In the genomic region with DNA sequence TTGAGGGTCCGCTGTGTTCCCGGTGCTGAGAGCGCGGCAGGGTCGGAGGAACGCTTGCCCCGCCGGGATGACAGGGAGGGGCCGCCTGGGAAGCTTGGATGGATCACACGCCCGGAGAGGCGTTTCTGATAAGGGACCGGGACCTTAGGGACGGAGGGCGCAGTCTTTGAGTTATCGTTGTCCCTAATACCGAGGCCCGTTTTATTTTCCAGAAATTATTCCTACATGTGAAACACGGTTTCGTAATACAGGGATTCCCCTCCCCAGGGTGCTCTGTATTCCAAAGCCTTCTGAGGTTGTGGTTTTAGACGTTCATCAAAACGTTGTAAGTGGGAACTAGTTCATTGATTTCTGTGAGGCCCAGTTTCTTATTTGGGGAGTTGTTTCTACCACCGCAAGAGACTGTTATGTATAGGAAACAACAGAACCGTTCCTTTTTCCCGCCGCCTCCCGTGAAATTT, we compare ENCODE assay signal across 1 cellular context.
TF ChIP-seq lines count a peak whose summit lies in the region.

No MANE protein-coding gene starts in this region.

TF ChIP-seq in HEK293, 187 proteins besides CTCF, POLR2A, EP300 and RAD21 (continued from another document and continues in another):
- TF ChIP-seq, protein P1, sequence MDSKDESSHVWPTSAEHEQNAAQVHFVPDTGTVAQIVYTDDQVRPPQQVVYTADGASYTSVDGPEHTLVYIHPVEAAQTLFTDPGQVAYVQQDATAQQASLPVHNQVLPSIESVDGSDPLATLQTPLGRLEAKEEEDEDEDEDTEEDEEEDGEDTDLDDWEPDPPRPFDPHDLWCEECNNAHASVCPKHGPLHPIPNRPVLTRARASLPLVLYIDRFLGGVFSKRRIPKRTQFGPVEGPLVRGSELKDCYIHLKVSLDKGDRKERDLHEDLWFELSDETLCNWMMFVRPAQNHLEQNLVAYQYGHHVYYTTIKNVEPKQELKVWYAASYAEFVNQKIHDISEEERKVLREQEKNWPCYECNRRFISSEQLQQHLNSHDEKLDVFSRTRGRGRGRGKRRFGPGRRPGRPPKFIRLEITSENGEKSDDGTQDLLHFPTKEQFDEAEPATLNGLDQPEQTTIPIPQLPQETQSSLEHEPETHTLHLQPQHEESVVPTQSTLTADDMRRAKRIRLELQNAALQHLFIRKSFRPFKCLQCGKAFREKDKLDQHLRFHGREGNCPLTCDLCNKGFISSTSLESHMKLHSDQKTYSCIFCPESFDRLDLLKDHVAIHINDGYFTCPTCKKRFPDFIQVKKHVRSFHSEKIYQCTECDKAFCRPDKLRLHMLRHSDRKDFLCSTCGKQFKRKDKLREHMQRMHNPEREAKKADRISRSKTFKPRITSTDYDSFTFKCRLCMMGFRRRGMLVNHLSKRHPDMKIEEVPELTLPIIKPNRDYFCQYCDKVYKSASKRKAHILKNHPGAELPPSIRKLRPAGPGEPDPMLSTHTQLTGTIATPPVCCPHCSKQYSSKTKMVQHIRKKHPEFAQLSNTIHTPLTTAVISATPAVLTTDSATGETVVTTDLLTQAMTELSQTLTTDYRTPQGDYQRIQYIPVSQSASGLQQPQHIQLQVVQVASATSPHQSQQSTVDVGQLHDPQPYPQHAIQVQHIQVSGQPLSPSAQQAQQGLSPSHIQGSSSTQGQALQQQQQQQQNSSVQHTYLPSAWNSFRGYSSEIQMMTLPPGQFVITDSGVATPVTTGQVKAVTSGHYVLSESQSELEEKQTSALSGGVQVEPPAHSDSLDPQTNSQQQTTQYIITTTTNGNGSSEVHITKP (tag by site-specific recombination; IDR thresholded peaks at IDR 0.05): peak; percentile 33; the same call in 1 of the 2 replicates
- TF ChIP-seq, protein P2, sequence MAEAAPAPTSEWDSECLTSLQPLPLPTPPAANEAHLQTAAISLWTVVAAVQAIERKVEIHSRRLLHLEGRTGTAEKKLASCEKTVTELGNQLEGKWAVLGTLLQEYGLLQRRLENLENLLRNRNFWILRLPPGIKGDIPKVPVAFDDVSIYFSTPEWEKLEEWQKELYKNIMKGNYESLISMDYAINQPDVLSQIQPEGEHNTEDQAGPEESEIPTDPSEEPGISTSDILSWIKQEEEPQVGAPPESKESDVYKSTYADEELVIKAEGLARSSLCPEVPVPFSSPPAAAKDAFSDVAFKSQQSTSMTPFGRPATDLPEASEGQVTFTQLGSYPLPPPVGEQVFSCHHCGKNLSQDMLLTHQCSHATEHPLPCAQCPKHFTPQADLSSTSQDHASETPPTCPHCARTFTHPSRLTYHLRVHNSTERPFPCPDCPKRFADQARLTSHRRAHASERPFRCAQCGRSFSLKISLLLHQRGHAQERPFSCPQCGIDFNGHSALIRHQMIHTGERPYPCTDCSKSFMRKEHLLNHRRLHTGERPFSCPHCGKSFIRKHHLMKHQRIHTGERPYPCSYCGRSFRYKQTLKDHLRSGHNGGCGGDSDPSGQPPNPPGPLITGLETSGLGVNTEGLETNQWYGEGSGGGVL (tag by site-specific recombination; IDR thresholded peaks at IDR 0.05): no peak
- TF ChIP-seq ZNF473 (tag by site-specific recombination; IDR thresholded peaks at IDR 0.05): no peak
- TF ChIP-seq ZNF292 (tag by site-specific recombination; IDR thresholded peaks at IDR 0.05; ENCODE audit: borderline replicate concordance, low read depth): no peak
- TF ChIP-seq ZNF133 (tag by site-specific recombination; IDR thresholded peaks at IDR 0.05): no peak
- TF ChIP-seq, protein P3, sequence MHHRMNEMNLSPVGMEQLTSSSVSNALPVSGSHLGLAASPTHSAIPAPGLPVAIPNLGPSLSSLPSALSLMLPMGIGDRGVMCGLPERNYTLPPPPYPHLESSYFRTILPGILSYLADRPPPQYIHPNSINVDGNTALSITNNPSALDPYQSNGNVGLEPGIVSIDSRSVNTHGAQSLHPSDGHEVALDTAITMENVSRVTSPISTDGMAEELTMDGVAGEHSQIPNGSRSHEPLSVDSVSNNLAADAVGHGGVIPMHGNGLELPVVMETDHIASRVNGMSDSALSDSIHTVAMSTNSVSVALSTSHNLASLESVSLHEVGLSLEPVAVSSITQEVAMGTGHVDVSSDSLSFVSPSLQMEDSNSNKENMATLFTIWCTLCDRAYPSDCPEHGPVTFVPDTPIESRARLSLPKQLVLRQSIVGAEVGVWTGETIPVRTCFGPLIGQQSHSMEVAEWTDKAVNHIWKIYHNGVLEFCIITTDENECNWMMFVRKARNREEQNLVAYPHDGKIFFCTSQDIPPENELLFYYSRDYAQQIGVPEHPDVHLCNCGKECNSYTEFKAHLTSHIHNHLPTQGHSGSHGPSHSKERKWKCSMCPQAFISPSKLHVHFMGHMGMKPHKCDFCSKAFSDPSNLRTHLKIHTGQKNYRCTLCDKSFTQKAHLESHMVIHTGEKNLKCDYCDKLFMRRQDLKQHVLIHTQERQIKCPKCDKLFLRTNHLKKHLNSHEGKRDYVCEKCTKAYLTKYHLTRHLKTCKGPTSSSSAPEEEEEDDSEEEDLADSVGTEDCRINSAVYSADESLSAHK (tag by site-specific recombination; IDR thresholded peaks at IDR 0.05): no peak
- no peak for TF ChIP-seq ZNF175 (tag by site-specific recombination; IDR thresholded peaks at IDR 0.05)
- TF ChIP-seq, protein P4, sequence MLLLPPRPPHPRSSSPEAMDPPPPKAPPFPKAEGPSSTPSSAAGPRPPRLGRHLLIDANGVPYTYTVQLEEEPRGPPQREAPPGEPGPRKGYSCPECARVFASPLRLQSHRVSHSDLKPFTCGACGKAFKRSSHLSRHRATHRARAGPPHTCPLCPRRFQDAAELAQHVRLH (tag by site-specific recombination; IDR thresholded peaks at IDR 0.05): no peak
- peak; percentile 29 for TF ChIP-seq KLF8 (tag by site-specific recombination; IDR thresholded peaks at IDR 0.05)
- no peak for TF ChIP-seq HOXC10 (CRISPR knock-in tag; IDR thresholded peaks at IDR 0.05)
- TF ChIP-seq, protein P5, sequence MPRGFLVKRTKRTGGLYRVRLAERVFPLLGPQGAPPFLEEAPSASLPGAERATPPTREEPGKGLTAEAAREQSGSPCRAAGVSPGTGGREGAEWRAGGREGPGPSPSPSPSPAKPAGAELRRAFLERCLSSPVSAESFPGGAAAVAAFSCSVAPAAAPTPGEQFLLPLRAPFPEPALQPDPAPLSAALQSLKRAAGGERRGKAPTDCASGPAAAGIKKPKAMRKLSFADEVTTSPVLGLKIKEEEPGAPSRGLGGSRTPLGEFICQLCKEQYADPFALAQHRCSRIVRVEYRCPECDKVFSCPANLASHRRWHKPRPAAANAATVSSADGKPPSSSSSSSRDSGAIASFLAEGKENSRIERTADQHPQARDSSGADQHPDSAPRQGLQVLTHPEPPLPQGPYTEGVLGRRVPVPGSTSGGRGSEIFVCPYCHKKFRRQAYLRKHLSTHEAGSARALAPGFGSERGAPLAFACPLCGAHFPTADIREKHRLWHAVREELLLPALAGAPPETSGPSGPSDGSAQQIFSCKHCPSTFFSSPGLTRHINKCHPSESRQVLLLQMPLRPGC (tag by site-specific recombination; IDR thresholded peaks at IDR 0.05): peak; percentile 26; the same call in 1 of the 2 replicates
- TF ChIP-seq, protein P6, sequence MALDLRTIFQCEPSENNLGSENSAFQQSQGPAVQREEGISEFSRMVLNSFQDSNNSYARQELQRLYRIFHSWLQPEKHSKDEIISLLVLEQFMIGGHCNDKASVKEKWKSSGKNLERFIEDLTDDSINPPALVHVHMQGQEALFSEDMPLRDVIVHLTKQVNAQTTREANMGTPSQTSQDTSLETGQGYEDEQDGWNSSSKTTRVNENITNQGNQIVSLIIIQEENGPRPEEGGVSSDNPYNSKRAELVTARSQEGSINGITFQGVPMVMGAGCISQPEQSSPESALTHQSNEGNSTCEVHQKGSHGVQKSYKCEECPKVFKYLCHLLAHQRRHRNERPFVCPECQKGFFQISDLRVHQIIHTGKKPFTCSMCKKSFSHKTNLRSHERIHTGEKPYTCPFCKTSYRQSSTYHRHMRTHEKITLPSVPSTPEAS (tag by site-specific recombination; IDR thresholded peaks at IDR 0.05): no peak
- TF ChIP-seq SCRT2 (tag by site-specific recombination; IDR thresholded peaks at IDR 0.05): no peak
- no peak for TF ChIP-seq ZNF785 (tag by site-specific recombination; IDR thresholded peaks at IDR 0.05)
- peak; percentile 100 for TF ChIP-seq ZBTB48 (tag by site-specific recombination; IDR thresholded peaks at IDR 0.05)
- no peak for TF ChIP-seq ZNF221 (tag by site-specific recombination; IDR thresholded peaks at IDR 0.05; ENCODE audit: borderline replicate concordance)
- TF ChIP-seq ZNF37A (tag by site-specific recombination; IDR thresholded peaks at IDR 0.05): no peak
- TF ChIP-seq, protein P7, sequence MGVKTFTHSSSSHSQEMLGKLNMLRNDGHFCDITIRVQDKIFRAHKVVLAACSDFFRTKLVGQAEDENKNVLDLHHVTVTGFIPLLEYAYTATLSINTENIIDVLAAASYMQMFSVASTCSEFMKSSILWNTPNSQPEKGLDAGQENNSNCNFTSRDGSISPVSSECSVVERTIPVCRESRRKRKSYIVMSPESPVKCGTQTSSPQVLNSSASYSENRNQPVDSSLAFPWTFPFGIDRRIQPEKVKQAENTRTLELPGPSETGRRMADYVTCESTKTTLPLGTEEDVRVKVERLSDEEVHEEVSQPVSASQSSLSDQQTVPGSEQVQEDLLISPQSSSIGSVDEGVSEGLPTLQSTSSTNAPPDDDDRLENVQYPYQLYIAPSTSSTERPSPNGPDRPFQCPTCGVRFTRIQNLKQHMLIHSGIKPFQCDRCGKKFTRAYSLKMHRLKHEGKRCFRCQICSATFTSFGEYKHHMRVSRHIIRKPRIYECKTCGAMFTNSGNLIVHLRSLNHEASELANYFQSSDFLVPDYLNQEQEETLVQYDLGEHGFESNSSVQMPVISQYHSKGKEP (tag by site-specific recombination; IDR thresholded peaks at IDR 0.05): no peak
- peak; percentile 83; the same call in 1 of the 2 replicates for TF ChIP-seq ZNF121 (tag by site-specific recombination; IDR thresholded peaks at IDR 0.05)
- TF ChIP-seq, protein P8, sequence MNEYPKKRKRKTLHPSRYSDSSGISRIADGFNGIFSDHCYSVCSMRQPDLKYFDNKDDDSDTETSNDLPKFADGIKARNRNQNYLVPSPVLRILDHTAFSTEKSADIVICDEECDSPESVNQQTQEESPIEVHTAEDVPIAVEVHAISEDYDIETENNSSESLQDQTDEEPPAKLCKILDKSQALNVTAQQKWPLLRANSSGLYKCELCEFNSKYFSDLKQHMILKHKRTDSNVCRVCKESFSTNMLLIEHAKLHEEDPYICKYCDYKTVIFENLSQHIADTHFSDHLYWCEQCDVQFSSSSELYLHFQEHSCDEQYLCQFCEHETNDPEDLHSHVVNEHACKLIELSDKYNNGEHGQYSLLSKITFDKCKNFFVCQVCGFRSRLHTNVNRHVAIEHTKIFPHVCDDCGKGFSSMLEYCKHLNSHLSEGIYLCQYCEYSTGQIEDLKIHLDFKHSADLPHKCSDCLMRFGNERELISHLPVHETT (tag by site-specific recombination; IDR thresholded peaks at IDR 0.05): no peak
- TF ChIP-seq ZNF529 (tag by site-specific recombination; IDR thresholded peaks at IDR 0.05; ENCODE audit: insufficient replicate concordance): no peak
- TF ChIP-seq, protein P9, sequence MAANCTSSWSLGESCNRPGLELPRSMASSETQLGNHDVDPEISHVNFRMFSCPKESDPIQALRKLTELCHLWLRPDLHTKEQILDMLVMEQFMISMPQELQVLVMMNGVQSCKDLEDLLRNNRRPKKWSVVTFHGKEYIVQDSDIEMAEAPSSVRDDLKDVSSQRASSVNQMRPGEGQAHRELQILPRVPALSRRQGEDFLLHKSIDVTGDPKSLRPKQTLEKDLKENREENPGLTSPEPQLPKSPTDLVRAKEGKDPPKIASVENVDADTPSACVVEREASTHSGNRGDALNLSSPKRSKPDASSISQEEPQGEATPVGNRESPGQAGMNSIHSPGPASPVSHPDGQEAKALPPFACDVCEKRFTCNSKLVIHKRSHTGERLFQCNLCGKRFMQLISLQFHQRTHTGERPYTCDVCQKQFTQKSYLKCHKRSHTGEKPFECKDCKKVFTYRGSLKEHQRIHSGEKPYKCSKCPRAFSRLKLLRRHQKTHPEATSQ (tag by site-specific recombination; IDR thresholded peaks at IDR 0.05): no peak
- TF ChIP-seq SP3 (tag by site-specific recombination; IDR thresholded peaks at IDR 0.05): no peak
- TF ChIP-seq ZNF335 (tag by site-specific recombination; conservative IDR thresholded peaks at IDR 0.05): peak; percentile 70
- TF ChIP-seq ZNF354C (tag by site-specific recombination; IDR thresholded peaks at IDR 0.05; ENCODE audit: borderline replicate concordance, low read depth): no peak
- no peak for TF ChIP-seq ZNF561 (tag by site-specific recombination; IDR thresholded peaks at IDR 0.05; ENCODE audit: borderline replicate concordance)
- no peak for TF ChIP-seq MYNN (tag by site-specific recombination; IDR thresholded peaks at IDR 0.05; ENCODE audit: borderline replicate concordance)
- no peak for TF ChIP-seq ZNF629 (tag by site-specific recombination; IDR thresholded peaks at IDR 0.05)
- TF ChIP-seq HOXD13 (CRISPR knock-in tag; IDR thresholded peaks at IDR 0.05; ENCODE audit: borderline replicate concordance): no peak
- peak; percentile 73; the same call in 1 of the 2 replicates for TF ChIP-seq ZNF600 (tag by site-specific recombination; IDR thresholded peaks at IDR 0.05)
- TF ChIP-seq ZNF585B (tag by site-specific recombination; IDR thresholded peaks at IDR 0.05): no peak
- TF ChIP-seq GLI4 (tag by site-specific recombination; IDR thresholded peaks at IDR 0.05): no peak
- peak; percentile 58; the same call in 1 of the 2 replicates for TF ChIP-seq ZNF2 (tag by site-specific recombination; IDR thresholded peaks at IDR 0.05)
- no peak for TF ChIP-seq BCL11A (tag by site-specific recombination; IDR thresholded peaks at IDR 0.05; ENCODE audit: low read depth)
- no peak for TF ChIP-seq SCRT1 (tag by site-specific recombination; IDR thresholded peaks at IDR 0.05; ENCODE audit: borderline replicate concordance)
- TF ChIP-seq, protein P10, sequence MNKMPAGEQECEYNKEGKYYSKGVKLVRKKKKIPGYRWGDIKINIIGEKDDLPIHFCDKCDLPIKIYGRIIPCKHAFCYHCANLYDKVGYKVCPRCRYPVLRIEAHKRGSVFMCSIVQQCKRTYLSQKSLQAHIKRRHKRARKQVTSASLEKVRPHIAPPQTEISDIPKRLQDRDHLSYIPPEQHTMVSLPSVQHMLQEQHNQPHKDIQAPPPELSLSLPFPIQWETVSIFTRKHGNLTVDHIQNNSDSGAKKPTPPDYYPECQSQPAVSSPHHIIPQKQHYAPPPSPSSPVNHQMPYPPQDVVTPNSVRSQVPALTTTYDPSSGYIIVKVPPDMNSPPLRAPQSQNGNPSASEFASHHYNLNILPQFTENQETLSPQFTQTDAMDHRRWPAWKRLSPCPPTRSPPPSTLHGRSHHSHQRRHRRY (tag by site-specific recombination; IDR thresholded peaks at IDR 0.05): no peak
- no peak for TF ChIP-seq ZNF777 (tag by site-specific recombination; IDR thresholded peaks at IDR 0.05; ENCODE audit: borderline replicate concordance)
- no peak for TF ChIP-seq YY2 (tag by site-specific recombination; IDR thresholded peaks at IDR 0.05)
- no peak for TF ChIP-seq ZNF660 (tag by site-specific recombination; IDR thresholded peaks at IDR 0.05)
- TF ChIP-seq, protein P11, sequence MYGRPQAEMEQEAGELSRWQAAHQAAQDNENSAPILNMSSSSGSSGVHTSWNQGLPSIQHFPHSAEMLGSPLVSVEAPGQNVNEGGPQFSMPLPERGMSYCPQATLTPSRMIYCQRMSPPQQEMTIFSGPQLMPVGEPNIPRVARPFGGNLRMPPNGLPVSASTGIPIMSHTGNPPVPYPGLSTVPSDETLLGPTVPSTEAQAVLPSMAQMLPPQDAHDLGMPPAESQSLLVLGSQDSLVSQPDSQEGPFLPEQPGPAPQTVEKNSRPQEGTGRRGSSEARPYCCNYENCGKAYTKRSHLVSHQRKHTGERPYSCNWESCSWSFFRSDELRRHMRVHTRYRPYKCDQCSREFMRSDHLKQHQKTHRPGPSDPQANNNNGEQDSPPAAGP (tag by site-specific recombination; IDR thresholded peaks at IDR 0.05): peak; percentile 67
